Comparison of ENCODE assay signal across 10 cellular contexts in genomic region chr7:16619979-16620408, GRCh38. TPM values are rescaled to one million over a fixed set of nuclear protein-coding genes. Genes with fewer than 3 reads are reported as not detected.
DNase-seq lines count a peak whose midpoint lies in the region; ATAC-seq, FAIRE-seq and TF ChIP-seq lines count a peak whose summit lies in the region.
"Had no signal": no experiment of that assay in that cellular context is flagged by ENCODE, and none has a peak within 500 bp of the region (broad histone marks: within the 10 kb centered on the region; RNA-seq: fewer than 3 reads in every experiment).

No MANE protein-coding gene starts in this region.

- POLR2A ChIA-PET in K562 (lab: Yijun Ruan, JAX): interaction anchor here (0.8 to 1.2 kb wide), 3 partner anchors 11 to 26 kb away, joined by 3 read pairs; partner anchors contain the start of genes ANKMY2 and BZW2

- peak; percentile 9 for FAIRE-seq in GM18507 (lab: Jason Lieb, UNC)
- no peak for FAIRE-seq in K562 (lab: Jason Lieb, UNC)

- 86% methylated on average over 2 of the region's 2 CpGs for WGBS in K562 (ENCODE audit: insufficient coverage, low coverage, missing lambda C conversion rate)
- 77 to 97% methylated on average over 2 of the region's 2 CpGs for WGBS in sigmoid colon, 2 donors

- CTCF ChIA-PET in K562 (lab: Yijun Ruan, JAX; ENCODE audit: low intra/inter-chr PET ratio): no interaction called here

- peak; percentile 83 for ATAC-seq in HG03139 (IDR thresholded peaks at IDR 0.05; ENCODE audit: unreplicated experiment)
- ATAC-seq in K562: no peak

- TF ChIP-seq RAD21 in K562 (CRISPR knock-in tag; conservative IDR thresholded peaks at IDR 0.05 in 1 of 2, IDR thresholded peaks at IDR 0.05 in 1 of 2): no peak

- peaks cover 0 to 4% of the 10 kb centered on the region in 2 experiments; a peak in 1 of 5 replicates for H3K4me1 ChIP-seq in K562 (replicated peaks in 1 of 2; ENCODE audit: control insufficient read depth in 2 of 2, insufficient read depth in 2 of 2, low read length in 2 of 2)
- peaks cover 0 to 8% (median 0%) of the 10 kb centered on the region in 4 donors for H3K4me1 ChIP-seq in sigmoid colon

- no peak overlapping the region for H3K4me2 ChIP-seq in K562 (ENCODE audit: insufficient read depth, low read length)

- TF ChIP-seq EP300 in K562 (IDR thresholded peaks at IDR 0.05; ENCODE audit: low read length) (no peak), sigmoid colon (IDR thresholded peaks at IDR 0.05) (no peak)

- H3K9ac ChIP-seq in K562 (ENCODE audit: insufficient read depth in 1 of 2, low read depth in 2 of 2, low read length in 2 of 2): no peak overlapping the region

- H4K20me1 ChIP-seq in K562 (replicated peaks; ENCODE audit: control insufficient read depth, insufficient read depth, low read length): no peaks in the 10 kb centered on the region

- no peaks in the 10 kb centered on the region for H3K9me1 ChIP-seq in K562 (ENCODE audit: control insufficient read depth, insufficient read depth, low read length)

- in situ Hi-C loops in K562 (cut with MboI): no loop called here

- TF ChIP-seq POLR2A in K562 (conservative IDR thresholded peaks at IDR 0.05) (no peak), sigmoid colon (IDR thresholded peaks at IDR 0.05) (no peak)

- no peaks in the 10 kb centered on the region for H3K79me2 ChIP-seq in K562 (ENCODE audit: control insufficient read depth, insufficient read depth, low read length)

- intact Hi-C loops in K562 (cut with micrococcal nuclease) (no loop called here), sigmoid colon (cut with DNase I) (no loop called here), posterior vena cava (cut with DNase I) (no loop called here)

- H3K4me3 ChIP-seq in K562 (no peak overlapping the region), sigmoid colon (no peak overlapping the region)

- H3K36me3 ChIP-seq in K562 (ENCODE audit: control insufficient read depth, insufficient read depth, low read length): peaks cover 79% of the 10 kb centered on the region
- peaks cover 0 to 83% (median 0%) of the 10 kb centered on the region in 4 donors for H3K36me3 ChIP-seq in sigmoid colon

- BruUV-seq in K562 (replicated peaks; lab: Mats Ljungman, UMichigan): no TSS peak

- H3K27me3 ChIP-seq in K562 (ENCODE audit: control insufficient read depth in 2 of 2, insufficient read depth in 2 of 2, low read length in 2 of 2): no peaks in the 10 kb centered on the region
- no peaks in the 10 kb centered on the region for H3K27me3 ChIP-seq in sigmoid colon

- TF ChIP-seq CTCF in GM20000 (IDR thresholded peaks at IDR 0.05; ENCODE audit: extremely low read depth, missing control alignments) (no peak), K562 (IDR thresholded peaks at IDR 0.05 in 2 of 3, conservative IDR thresholded peaks at IDR 0.05 in 1 of 3; ENCODE audit: insufficient read depth in 2 of 3, low read depth in 1 of 3, low read length in 3 of 3) (no peak), sigmoid colon (IDR thresholded peaks at IDR 0.05) (no peak)

- H3K9me3 ChIP-seq in K562 (replicated peaks; ENCODE audit: control insufficient read depth, insufficient read depth, low read depth, low read length) (no peaks in the 10 kb centered on the region), sigmoid colon (no peaks in the 10 kb centered on the region)

- H3K27ac ChIP-seq in K562 (ENCODE audit: extremely low read depth, low read depth, low read length): no peak overlapping the region
- H3K27ac ChIP-seq in sigmoid colon: no peak overlapping the region
- H3K27ac ChIP-seq: WERI-Rb-1 had no signal

- H2AFZ ChIP-seq in K562 (ENCODE audit: low read depth, low read length): no peak overlapping the region

- DNase-seq in GM18507 (ENCODE audit: extremely low spot score, insufficient read length, low read depth) (no peak), GM20000 (ENCODE audit: low spot score) (peak; percentile 35), K562 (ENCODE audit: extremely low read depth in 1 of 4, low spot score in 3 of 4) (no peak), sigmoid colon (no peak), hippocampal formation (lab: John Stamatoyannopoulos, UW) (no peak), posterior vena cava (ENCODE audit: low spot score) (no peak)
- no peak for DNase-seq in activated CD4-positive, CD25-positive, alpha-beta regulatory T cell (lab: John Stamatoyannopoulos, UW)
- DNase-seq: NCI-H1092, WERI-Rb-1 had no signal

TF ChIP-seq in K562, 482 proteins besides CTCF, POLR2A, EP300 and RAD21:
- no peak for TF ChIP-seq ZNF780A (CRISPR knock-in tag; IDR thresholded peaks at IDR 0.05)
- TF ChIP-seq, protein P1, sequence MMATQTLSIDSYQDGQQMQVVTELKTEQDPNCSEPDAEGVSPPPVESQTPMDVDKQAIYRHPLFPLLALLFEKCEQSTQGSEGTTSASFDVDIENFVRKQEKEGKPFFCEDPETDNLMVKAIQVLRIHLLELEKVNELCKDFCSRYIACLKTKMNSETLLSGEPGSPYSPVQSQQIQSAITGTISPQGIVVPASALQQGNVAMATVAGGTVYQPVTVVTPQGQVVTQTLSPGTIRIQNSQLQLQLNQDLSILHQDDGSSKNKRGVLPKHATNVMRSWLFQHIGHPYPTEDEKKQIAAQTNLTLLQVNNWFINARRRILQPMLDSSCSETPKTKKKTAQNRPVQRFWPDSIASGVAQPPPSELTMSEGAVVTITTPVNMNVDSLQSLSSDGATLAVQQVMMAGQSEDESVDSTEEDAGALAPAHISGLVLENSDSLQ (IDR thresholded peaks at IDR 0.05): peak; percentile 53
- TF ChIP-seq POLR3G (IDR thresholded peaks at IDR 0.05; ENCODE audit: extremely low read depth, insufficient read length, insufficient replicate concordance): no peak
- TF ChIP-seq CBFA2T3 (IDR thresholded peaks at IDR 0.05): peak; percentile 4; the same call in 1 of the 2 replicates
- no peak for TF ChIP-seq SMAD4 (CRISPR knock-in tag; conservative IDR thresholded peaks at IDR 0.05)

RNA-seq across cellular contexts. Expression of gene ANKMY2, which starts 25.6 kb away (rescaled TPM):
- total RNA-seq in K562 (2011; cell fraction: chromatin; rRNA removed; ENCODE audit: low replicate concordance): 32.4 and 48.1 TPM in 2 replicates
- 19.8 and 24.7 TPM in 2 replicates for total RNA-seq in K562 (2011; cell fraction: nucleolus; rRNA removed)
- total RNA-seq in K562 (2011; cell fraction: nucleoplasm; rRNA removed): 20.9 and 23.6 TPM in 2 replicates
- total RNA-seq in K562 (2014; rRNA removed) (41.1 and 41.4 TPM in 2 replicates), K562 (2014; rRNA removed; fragmentation: Illumina TruSeq; extraction: Trizol) (57.0 and 64.3 TPM in 2 replicates), K562 (2015; rRNA removed; fragmentation: Illumina TruSeq; extraction: Trizol) (48.7 and 52.6 TPM in 2 replicates), K562 (2021) (43.7 and 44.0 TPM in 2 replicates), sigmoid colon (10 to 100 TPM; 11.9 to 21.1 (median 14.3) TPM), posterior vena cava (10 to 100 TPM; 14.6 to 14.8 TPM)
- polyA plus RNA-seq in K562 (2011; rRNA removed) (58.5 and 71.5 TPM in 2 replicates), K562 (2014; fragmentation: Illumina TruSeq; extraction: Trizol) (45.7 and 48.8 TPM in 2 replicates), K562 (2014; fragmentation: Nextera tagmentation; extraction: Ambion mirVana) (10 to 100 TPM; 38.9 to 70.3 TPM), K562 (2014; rRNA removed) (45.7 and 48.4 TPM in 2 replicates), sigmoid colon (10 to 100 TPM; 12.9 to 21.0 (median 18.6) TPM)
- 17.1 and 33.8 TPM in 2 replicates for polyA plus RNA-seq in K562 (2011; cell fraction: cytosol; rRNA removed)
- polyA plus RNA-seq in K562 (2011; cell fraction: nucleus; rRNA removed): 37.1 and 45.7 TPM in 2 replicates
- polyA plus RNA-seq in K562 (2012): 42.1 and 43.9 TPM in 2 replicates
- 78.8 and 85.3 TPM in 2 replicates for polyA minus RNA-seq in K562 (2011; rRNA and poly(A)+ RNA removed)
- polyA minus RNA-seq in K562 (2011; cell fraction: cytosol; rRNA and poly(A)+ RNA removed): 22.1 and 26.2 TPM in 2 replicates
- polyA minus RNA-seq in K562 (2011; cell fraction: nucleus; rRNA and poly(A)+ RNA removed): 21.3 and 34.0 TPM in 2 replicates

RNA-seq across cellular contexts. Expression of gene BZW2, which starts 26.0 kb away (rescaled TPM):
- total RNA-seq in K562 (2011; cell fraction: chromatin; rRNA removed; ENCODE audit: low replicate concordance): 46.8 and 66.2 TPM in 2 replicates
- total RNA-seq in K562 (2011; cell fraction: nucleolus; rRNA removed): 32.0 and 35.4 TPM in 2 replicates
- 50.6 and 71.3 TPM in 2 replicates for total RNA-seq in K562 (2011; cell fraction: nucleoplasm; rRNA removed)
- total RNA-seq in K562 (2014; rRNA removed) (133 and 168 TPM in 2 replicates), K562 (2014; rRNA removed; fragmentation: Illumina TruSeq; extraction: Trizol) (188 and 204 TPM in 2 replicates), K562 (2015; rRNA removed; fragmentation: Illumina TruSeq; extraction: Trizol) (163 and 167 TPM in 2 replicates), K562 (2021) (146 and 159 TPM in 2 replicates), sigmoid colon (10 to 100 TPM; 49.7 to 65.4 (median 58.9) TPM), posterior vena cava (10 to 100 TPM; 25.1 to 31.3 TPM)
- polyA plus RNA-seq in K562 (2011; rRNA removed) (140 and 155 TPM in 2 replicates), K562 (2014; fragmentation: Illumina TruSeq; extraction: Trizol) (222 and 244 TPM in 2 replicates), K562 (2014; fragmentation: Nextera tagmentation; extraction: Ambion mirVana) (100 to 1,000 TPM; 251 to 316 TPM), K562 (2014; rRNA removed) (137 and 173 TPM in 2 replicates), sigmoid colon (10 to 100 TPM; 51.1 to 70.7 (median 63.8) TPM)
- polyA plus RNA-seq in K562 (2011; cell fraction: cytosol; rRNA removed): 65.1 and 82.4 TPM in 2 replicates
- polyA plus RNA-seq in K562 (2011; cell fraction: nucleus; rRNA removed): 52.4 and 74.8 TPM in 2 replicates
- polyA plus RNA-seq in K562 (2012): 130 and 147 TPM in 2 replicates
- polyA minus RNA-seq in K562 (2011; rRNA and poly(A)+ RNA removed): 77.1 and 82.6 TPM in 2 replicates
- 80.0 and 90.3 TPM in 2 replicates for polyA minus RNA-seq in K562 (2011; cell fraction: cytosol; rRNA and poly(A)+ RNA removed)
- 16.7 and 29.4 TPM in 2 replicates for polyA minus RNA-seq in K562 (2011; cell fraction: nucleus; rRNA and poly(A)+ RNA removed)
